In the genomic region with DNA sequence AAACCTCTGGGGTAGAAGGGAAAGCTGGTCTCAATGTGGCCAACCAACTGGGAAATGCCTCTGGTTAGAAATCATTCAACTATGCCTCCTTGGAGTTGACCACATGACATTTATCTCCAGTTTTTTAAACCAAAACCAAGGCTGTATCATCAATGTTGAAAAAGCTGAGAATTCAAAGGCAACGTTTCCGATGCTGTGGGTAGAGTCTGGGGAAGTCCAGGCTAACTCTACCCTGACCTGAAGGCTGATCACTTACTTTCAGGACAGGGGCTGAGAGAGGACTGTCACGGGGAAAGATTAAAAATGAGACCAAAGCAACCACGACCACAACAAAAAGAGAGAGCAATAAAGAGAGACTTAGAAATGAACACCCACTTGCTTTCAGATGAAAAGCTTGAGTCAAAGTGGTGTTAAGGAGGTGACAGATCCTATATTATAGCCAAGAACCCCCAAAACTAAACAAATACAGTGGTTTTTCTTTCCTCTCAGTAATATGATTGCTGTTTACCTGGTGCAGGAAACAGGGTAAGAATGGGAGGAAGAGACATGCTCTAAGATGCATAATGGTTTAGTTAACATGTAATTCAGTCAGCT, we compare ENCODE assay signal across 7 cellular contexts.
DNase-seq lines count a peak whose midpoint lies in the region; ATAC-seq, FAIRE-seq and TF ChIP-seq lines count a peak whose summit lies in the region.

No MANE protein-coding gene starts in this region.

- H3K9me3 Mint-ChIP-seq in natural killer cell treated with Interleukin-12 subunit alpha and Interleukin-12 subunit beta and Interleukin-15 and Interleukin-18, amount 100 ng/mL, for 72 hours: peaks cover 3% of the 10 kb centered on the region

- no peak overlapping the region for H3K4me3 ChIP-seq in kidney (ENCODE audit: low read length in 2 of 2)

- peak overlapping the region; percentile 69 for H3K4me3 Mint-ChIP-seq in natural killer cell treated with Interleukin-12 subunit alpha and Interleukin-12 subunit beta and Interleukin-15 and Interleukin-18, amount 100 ng/mL, for 72 hours

- H3K4me1 Mint-ChIP-seq in natural killer cell treated with Interleukin-12 subunit alpha and Interleukin-12 subunit beta and Interleukin-15 and Interleukin-18, amount 100 ng/mL, for 72 hours (ENCODE audit: low read depth in 2 of 2): peaks cover 52 to 72% of the 10 kb centered on the region in 2 donors

- H3K27me3 Mint-ChIP-seq in natural killer cell treated with Interleukin-12 subunit alpha and Interleukin-12 subunit beta and Interleukin-15 and Interleukin-18, amount 100 ng/mL, for 72 hours: no peaks in the 10 kb centered on the region

- H3K4me1 ChIP-seq in kidney (ENCODE audit: control insufficient read depth in 1 of 2, insufficient read depth in 1 of 2, low read depth in 1 of 2, low read length in 2 of 2): no peaks in the 10 kb centered on the region

- H3K9ac ChIP-seq in kidney (ENCODE audit: low read length in 2 of 2): no peak overlapping the region

- no peak for FAIRE-seq in kidney (lab: Jason Lieb, UNC)

- intact Hi-C loops in kidney (cut with DNase I): no loop called here

- TF ChIP-seq CTCF in kidney (IDR thresholded peaks at IDR 0.05; ENCODE audit: borderline replicate concordance, extremely low read depth, insufficient read depth): no peak

- peaks cover 9% of the 10 kb centered on the region for H3K36me3 Mint-ChIP-seq in natural killer cell treated with Interleukin-12 subunit alpha and Interleukin-12 subunit beta and Interleukin-15 and Interleukin-18, amount 100 ng/mL, for 72 hours

- no peaks in the 10 kb centered on the region for H3K36me3 ChIP-seq in kidney (ENCODE audit: control insufficient read depth in 1 of 2, insufficient read depth in 2 of 2, low read length in 2 of 2)

- H3K9me3 ChIP-seq in kidney (ENCODE audit: control insufficient read depth in 1 of 2, low read length in 2 of 2): no peaks in the 10 kb centered on the region

- H3K27ac ChIP-seq in kidney (ENCODE audit: low read depth in 2 of 2, low read length in 2 of 2): no peak overlapping the region

- peak; percentile 75 for DNase-seq in natural killer cell treated with Interleukin-12 subunit alpha and Interleukin-12 subunit beta and Interleukin-15 and Interleukin-18, amount 100 ng/mL, for 72 hours (ENCODE audit: low spot score)
- DNase-seq in kidney (no peak), NCI-H2081 (lab: John Stamatoyannopoulos, UW) (no peak)
- DNase-seq in effector CD8-positive, alpha-beta T cell (lab: John Stamatoyannopoulos, UW): no peak

- peak; percentile 73 for ATAC-seq in GM18861 (IDR thresholded peaks at IDR 0.05; ENCODE audit: unreplicated experiment)
- ATAC-seq in GM21526 (IDR thresholded peaks at IDR 0.05; ENCODE audit: low FRiP score, unreplicated experiment): peak; percentile 83
- peak; percentile 90 for ATAC-seq in HG03442 (IDR thresholded peaks at IDR 0.05; ENCODE audit: unreplicated experiment)
- ATAC-seq in natural killer cell treated with Interleukin-12 subunit alpha and Interleukin-12 subunit beta and Interleukin-15 and Interleukin-18, amount 100 ng/mL, for 72 hours: peak; percentile 93 to 95

- H3K27ac Mint-ChIP-seq in natural killer cell treated with Interleukin-12 subunit alpha and Interleukin-12 subunit beta and Interleukin-15 and Interleukin-18, amount 100 ng/mL, for 72 hours: peak overlapping the region; percentile 67 to 72
